ENCODE assay signal across 1 cellular context in the genomic region with DNA sequence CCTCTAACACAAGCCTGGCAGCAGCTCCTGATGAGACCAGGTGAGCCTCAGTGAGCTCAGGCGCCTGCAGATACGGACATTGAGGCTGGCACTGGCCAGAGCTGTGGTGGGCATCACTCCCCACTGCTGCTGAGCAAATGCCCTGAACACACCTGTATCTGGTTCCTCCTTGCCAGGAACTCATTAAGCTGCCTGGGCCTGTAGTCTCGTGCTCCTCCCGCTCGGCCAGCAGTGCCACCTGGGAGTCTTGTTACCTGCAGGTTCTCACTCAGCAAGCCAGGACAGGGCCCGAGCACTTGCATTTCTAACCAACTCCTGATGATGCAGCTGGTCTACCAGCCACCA.
TF ChIP-seq lines count a peak whose summit lies in the region.

No MANE protein-coding gene starts in this region.

TF ChIP-seq in H1, 55 proteins besides CTCF, POLR2A, EP300 and RAD21:
- peak; percentile 41; the same call in 1 of the 2 replicates for TF ChIP-seq POLR2AphosphoS5 (IDR thresholded peaks at IDR 0.05; ENCODE audit: low read depth, low read length)
- TF ChIP-seq RXRA (IDR thresholded peaks at IDR 0.05; ENCODE audit: insufficient read depth, low read depth, low read length), result no peak
